19 cellular contexts compared by ENCODE assay signal in genomic region chr9:104885818-104886709, GRCh38.
"Had no signal": no experiment of that assay in that cellular context is flagged by ENCODE, and none has a peak within 500 bp of the region (broad histone marks: within the 10 kb centered on the region; RNA-seq: fewer than 3 reads in every experiment).

No MANE protein-coding gene starts in this region.

- H3K9me3 Mint-ChIP-seq: activated T-helper 1 cell treated with anti-CD3 and anti-CD28 coated beads, Interleukin-12 subunit alpha, Interleukin-12 subunit beta, Interleukin-2, Interleukin-4 antibody, amounts not matched to agents 30 ng/mL and 10 ng/mL and 1 ng/mL, durations not matched to agents 14 hours and 24 hours and 36 hours; immature natural killer cell; naive thymus-derived CD8-positive, alpha-beta T cell; type B pancreatic cell had no signal

- FAIRE-seq: bronchial epithelial cell had no signal

- H3K36me3 Mint-ChIP-seq: immature natural killer cell had no signal

- H3K27ac ChIP-seq: ascending aorta, psoas muscle, spleen, suprapubic skin had no signal

- H3K27me3 ChIP-seq: ascending aorta, spleen, suprapubic skin had no signal

- H3K27ac Mint-ChIP-seq: activated CD4-positive, alpha-beta T cell treated with anti-CD3 and anti-CD28 coated beads for 36 hours; activated CD8-positive, alpha-beta T cell treated with anti-CD3 and anti-CD28 coated beads, Interleukin-2, amount 10 ng/mL, durations not matched to agents 7 days and 5 days; activated T-helper 1 cell treated with anti-CD3 and anti-CD28 coated beads, Interleukin-12 subunit alpha, Interleukin-12 subunit beta, Interleukin-2, Interleukin-4 antibody, amounts not matched to agents 30 ng/mL and 10 ng/mL and 1 ng/mL, durations not matched to agents 14 hours and 24 hours and 36 hours; immature natural killer cell; type B pancreatic cell had no signal

- H3K27me3 Mint-ChIP-seq: activated CD4-positive, alpha-beta T cell treated with anti-CD3 and anti-CD28 coated beads for 36 hours; naive thymus-derived CD8-positive, alpha-beta T cell; type B pancreatic cell had no signal

- H3K9me3 ChIP-seq: ascending aorta, psoas muscle, spleen, suprapubic skin had no signal

- H3K4me3 ChIP-seq: ascending aorta, lung, psoas muscle, spleen, suprapubic skin had no signal

- DNase-seq: activated CD4-positive, alpha-beta T cell treated with anti-CD3 and anti-CD28 coated beads for 36 hours; activated CD8-positive, alpha-beta memory T cell treated with anti-CD3 and anti-CD28 coated beads, Interleukin-2, amount 50 U/mL, for 48 hours; activated CD8-positive, alpha-beta T cell treated with anti-CD3 and anti-CD28 coated beads, Interleukin-2, amount 10 ng/mL, durations not matched to agents 7 days and 5 days; activated naive CD4-positive, alpha-beta T cell; foreskin melanocyte; head of caudate nucleus; immature natural killer cell; naive thymus-derived CD8-positive, alpha-beta T cell; nucleus accumbens; psoas muscle; spleen; stimulated activated CD4-positive, alpha-beta T cell treated with anti-CD3 and anti-CD28 coated beads, Interleukin-2, amount 100 ng/mL, for 24 hours; stimulated activated naive CD4-positive, alpha-beta T cell treated with Interleukin-2 at 50 U/mL for 16 hours had no signal

- H3K4me1 ChIP-seq: ascending aorta, spleen, suprapubic skin had no signal

- H3K4me3 Mint-ChIP-seq: activated CD4-positive, alpha-beta T cell treated with anti-CD3 and anti-CD28 coated beads for 36 hours; activated CD8-positive, alpha-beta T cell treated with anti-CD3 and anti-CD28 coated beads, Interleukin-2, amount 10 ng/mL, durations not matched to agents 7 days and 5 days; activated T-helper 1 cell treated with anti-CD3 and anti-CD28 coated beads, Interleukin-12 subunit alpha, Interleukin-12 subunit beta, Interleukin-2, Interleukin-4 antibody, amounts not matched to agents 30 ng/mL and 10 ng/mL and 1 ng/mL, durations not matched to agents 14 hours and 24 hours and 36 hours; immature natural killer cell; naive thymus-derived CD8-positive, alpha-beta T cell; type B pancreatic cell had no signal

- H3K4me1 Mint-ChIP-seq: activated CD4-positive, alpha-beta T cell treated with anti-CD3 and anti-CD28 coated beads for 36 hours; immature natural killer cell had no signal
